ENCODE assay signal across 1 cellular context in the genomic region with DNA sequence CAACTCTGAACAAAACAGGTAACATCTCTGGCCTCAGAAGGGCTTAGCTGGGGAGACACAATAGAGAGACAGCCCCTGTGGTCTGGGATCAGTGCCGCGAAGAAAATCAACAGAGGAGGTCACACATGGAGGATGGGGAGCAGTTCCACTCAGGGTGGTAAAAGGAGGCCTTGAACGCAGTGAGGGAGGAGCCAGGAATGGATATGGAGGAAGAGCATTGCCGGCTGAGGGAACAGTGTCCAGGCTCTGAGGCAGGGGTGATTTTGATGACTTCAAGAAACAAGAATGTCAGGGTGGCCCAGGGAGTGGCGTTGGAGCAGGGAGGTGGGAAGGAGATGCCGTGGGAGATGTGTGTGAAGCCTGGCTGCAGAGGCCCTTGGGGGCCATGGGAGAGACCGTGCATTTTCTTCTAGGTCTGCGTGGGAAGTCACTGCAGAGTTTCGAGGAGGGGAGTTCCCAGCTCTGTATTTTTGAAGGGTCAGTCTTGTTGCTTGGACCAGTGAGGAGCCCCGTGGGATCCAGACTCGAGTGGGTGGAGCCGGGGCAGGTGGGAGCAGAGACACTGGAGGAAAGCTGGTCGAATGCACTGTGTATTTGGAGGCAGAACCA.
TF ChIP-seq lines count a peak whose summit lies in the region.

No MANE protein-coding gene starts in this region.

TF ChIP-seq in GM12878, 131 proteins besides CTCF, POLR2A, EP300 and RAD21:
- TF ChIP-seq, protein P1, sequence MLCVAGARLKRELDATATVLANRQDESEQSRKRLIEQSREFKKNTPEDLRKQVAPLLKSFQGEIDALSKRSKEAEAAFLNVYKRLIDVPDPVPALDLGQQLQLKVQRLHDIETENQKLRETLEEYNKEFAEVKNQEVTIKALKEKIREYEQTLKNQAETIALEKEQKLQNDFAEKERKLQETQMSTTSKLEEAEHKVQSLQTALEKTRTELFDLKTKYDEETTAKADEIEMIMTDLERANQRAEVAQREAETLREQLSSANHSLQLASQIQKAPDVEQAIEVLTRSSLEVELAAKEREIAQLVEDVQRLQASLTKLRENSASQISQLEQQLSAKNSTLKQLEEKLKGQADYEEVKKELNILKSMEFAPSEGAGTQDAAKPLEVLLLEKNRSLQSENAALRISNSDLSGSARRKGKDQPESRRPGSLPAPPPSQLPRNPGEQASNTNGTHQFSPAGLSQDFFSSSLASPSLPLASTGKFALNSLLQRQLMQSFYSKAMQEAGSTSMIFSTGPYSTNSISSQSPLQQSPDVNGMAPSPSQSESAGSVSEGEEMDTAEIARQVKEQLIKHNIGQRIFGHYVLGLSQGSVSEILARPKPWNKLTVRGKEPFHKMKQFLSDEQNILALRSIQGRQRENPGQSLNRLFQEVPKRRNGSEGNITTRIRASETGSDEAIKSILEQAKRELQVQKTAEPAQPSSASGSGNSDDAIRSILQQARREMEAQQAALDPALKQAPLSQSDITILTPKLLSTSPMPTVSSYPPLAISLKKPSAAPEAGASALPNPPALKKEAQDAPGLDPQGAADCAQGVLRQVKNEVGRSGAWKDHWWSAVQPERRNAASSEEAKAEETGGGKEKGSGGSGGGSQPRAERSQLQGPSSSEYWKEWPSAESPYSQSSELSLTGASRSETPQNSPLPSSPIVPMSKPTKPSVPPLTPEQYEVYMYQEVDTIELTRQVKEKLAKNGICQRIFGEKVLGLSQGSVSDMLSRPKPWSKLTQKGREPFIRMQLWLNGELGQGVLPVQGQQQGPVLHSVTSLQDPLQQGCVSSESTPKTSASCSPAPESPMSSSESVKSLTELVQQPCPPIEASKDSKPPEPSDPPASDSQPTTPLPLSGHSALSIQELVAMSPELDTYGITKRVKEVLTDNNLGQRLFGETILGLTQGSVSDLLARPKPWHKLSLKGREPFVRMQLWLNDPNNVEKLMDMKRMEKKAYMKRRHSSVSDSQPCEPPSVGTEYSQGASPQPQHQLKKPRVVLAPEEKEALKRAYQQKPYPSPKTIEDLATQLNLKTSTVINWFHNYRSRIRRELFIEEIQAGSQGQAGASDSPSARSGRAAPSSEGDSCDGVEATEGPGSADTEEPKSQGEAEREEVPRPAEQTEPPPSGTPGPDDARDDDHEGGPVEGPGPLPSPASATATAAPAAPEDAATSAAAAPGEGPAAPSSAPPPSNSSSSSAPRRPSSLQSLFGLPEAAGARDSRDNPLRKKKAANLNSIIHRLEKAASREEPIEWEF (IDR thresholded peaks at IDR 0.05; ENCODE audit: insufficient replicate concordance, low read depth, low read length): peak; percentile 83
- TF ChIP-seq, protein P2, sequence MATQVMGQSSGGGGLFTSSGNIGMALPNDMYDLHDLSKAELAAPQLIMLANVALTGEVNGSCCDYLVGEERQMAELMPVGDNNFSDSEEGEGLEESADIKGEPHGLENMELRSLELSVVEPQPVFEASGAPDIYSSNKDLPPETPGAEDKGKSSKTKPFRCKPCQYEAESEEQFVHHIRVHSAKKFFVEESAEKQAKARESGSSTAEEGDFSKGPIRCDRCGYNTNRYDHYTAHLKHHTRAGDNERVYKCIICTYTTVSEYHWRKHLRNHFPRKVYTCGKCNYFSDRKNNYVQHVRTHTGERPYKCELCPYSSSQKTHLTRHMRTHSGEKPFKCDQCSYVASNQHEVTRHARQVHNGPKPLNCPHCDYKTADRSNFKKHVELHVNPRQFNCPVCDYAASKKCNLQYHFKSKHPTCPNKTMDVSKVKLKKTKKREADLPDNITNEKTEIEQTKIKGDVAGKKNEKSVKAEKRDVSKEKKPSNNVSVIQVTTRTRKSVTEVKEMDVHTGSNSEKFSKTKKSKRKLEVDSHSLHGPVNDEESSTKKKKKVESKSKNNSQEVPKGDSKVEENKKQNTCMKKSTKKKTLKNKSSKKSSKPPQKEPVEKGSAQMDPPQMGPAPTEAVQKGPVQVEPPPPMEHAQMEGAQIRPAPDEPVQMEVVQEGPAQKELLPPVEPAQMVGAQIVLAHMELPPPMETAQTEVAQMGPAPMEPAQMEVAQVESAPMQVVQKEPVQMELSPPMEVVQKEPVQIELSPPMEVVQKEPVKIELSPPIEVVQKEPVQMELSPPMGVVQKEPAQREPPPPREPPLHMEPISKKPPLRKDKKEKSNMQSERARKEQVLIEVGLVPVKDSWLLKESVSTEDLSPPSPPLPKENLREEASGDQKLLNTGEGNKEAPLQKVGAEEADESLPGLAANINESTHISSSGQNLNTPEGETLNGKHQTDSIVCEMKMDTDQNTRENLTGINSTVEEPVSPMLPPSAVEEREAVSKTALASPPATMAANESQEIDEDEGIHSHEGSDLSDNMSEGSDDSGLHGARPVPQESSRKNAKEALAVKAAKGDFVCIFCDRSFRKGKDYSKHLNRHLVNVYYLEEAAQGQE (IDR thresholded peaks at IDR 0.05; ENCODE audit: low read depth, low read length): no peak
- TF ChIP-seq, protein P3, sequence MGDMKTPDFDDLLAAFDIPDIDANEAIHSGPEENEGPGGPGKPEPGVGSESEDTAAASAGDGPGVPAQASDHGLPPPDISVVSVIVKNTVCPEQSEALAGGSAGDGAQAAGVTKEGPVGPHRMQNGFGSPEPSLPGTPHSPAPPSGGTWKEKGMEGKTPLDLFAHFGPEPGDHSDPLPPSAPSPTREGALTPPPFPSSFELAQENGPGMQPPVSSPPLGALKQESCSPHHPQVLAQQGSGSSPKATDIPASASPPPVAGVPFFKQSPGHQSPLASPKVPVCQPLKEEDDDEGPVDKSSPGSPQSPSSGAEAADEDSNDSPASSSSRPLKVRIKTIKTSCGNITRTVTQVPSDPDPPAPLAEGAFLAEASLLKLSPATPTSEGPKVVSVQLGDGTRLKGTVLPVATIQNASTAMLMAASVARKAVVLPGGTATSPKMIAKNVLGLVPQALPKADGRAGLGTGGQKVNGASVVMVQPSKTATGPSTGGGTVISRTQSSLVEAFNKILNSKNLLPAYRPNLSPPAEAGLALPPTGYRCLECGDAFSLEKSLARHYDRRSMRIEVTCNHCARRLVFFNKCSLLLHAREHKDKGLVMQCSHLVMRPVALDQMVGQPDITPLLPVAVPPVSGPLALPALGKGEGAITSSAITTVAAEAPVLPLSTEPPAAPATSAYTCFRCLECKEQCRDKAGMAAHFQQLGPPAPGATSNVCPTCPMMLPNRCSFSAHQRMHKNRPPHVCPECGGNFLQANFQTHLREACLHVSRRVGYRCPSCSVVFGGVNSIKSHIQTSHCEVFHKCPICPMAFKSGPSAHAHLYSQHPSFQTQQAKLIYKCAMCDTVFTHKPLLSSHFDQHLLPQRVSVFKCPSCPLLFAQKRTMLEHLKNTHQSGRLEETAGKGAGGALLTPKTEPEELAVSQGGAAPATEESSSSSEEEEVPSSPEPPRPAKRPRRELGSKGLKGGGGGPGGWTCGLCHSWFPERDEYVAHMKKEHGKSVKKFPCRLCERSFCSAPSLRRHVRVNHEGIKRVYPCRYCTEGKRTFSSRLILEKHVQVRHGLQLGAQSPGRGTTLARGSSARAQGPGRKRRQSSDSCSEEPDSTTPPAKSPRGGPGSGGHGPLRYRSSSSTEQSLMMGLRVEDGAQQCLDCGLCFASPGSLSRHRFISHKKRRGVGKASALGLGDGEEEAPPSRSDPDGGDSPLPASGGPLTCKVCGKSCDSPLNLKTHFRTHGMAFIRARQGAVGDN (IDR thresholded peaks at IDR 0.05): no peak
- TF ChIP-seq NR2F1 (conservative IDR thresholded peaks at IDR 0.05) (no peak), MEF2B (IDR thresholded peaks at IDR 0.05; ENCODE audit: partially characterized antibody, poor library complexity, severe bottlenecking) (peak; percentile 85), KDM1A (IDR thresholded peaks at IDR 0.05; ENCODE audit: borderline replicate concordance) (no peak), NBN (IDR thresholded peaks at IDR 0.05) (0 out of 2 replicates have a peak, but pooled peaks have one; percentile 23), SRF (IDR thresholded peaks at IDR 0.05; ENCODE audit: low read depth in 2 of 2, low read length in 2 of 2) (no peak)
- TF ChIP-seq, protein P4, sequence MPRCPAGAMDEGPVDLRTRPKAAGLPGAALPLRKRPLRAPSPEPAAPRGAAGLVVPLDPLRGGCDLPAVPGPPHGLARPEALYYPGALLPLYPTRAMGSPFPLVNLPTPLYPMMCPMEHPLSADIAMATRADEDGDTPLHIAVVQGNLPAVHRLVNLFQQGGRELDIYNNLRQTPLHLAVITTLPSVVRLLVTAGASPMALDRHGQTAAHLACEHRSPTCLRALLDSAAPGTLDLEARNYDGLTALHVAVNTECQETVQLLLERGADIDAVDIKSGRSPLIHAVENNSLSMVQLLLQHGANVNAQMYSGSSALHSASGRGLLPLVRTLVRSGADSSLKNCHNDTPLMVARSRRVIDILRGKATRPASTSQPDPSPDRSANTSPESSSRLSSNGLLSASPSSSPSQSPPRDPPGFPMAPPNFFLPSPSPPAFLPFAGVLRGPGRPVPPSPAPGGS (IDR thresholded peaks at IDR 0.05; ENCODE audit: borderline replicate concordance, insufficient read depth, low read depth, low read length, poor library complexity, severe bottlenecking): peak; percentile 35
TF ChIP-seq in GM12878: peak in this region for 4.
